In the genomic region with DNA sequence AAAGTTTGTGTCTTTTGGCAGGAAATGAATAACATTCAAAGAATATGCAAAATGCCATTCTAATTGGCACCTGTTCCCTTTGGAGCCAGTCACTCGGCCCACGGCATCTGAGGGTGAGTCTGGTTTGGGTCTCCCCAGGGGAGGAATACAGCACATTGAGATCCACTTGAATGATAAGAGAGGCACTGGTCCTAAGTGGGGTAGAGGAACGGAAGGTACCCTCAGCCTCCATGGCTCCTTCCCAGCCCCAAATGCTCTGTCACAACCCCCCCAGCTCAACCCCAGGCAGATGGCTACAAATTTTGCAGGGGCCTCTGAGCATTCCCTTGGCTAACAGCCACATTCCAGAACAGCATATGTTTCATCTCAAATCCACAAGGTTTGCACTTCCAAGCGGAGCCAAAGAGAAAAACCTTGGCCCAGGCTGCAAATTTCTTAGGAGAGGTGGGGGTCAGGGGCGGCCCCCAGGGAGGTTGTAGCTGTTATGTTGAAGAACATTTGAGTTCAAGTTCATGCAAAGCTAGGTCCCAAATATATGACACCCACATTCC, we compare ENCODE assay signal across 2 cellular contexts.
TF ChIP-seq lines count a peak whose summit lies in the region.

No MANE protein-coding gene starts in this region.

TF ChIP-seq in GM23338, 12 proteins besides CTCF, POLR2A, EP300 and RAD21 (continued from another document):
- TF ChIP-seq, protein P1, sequence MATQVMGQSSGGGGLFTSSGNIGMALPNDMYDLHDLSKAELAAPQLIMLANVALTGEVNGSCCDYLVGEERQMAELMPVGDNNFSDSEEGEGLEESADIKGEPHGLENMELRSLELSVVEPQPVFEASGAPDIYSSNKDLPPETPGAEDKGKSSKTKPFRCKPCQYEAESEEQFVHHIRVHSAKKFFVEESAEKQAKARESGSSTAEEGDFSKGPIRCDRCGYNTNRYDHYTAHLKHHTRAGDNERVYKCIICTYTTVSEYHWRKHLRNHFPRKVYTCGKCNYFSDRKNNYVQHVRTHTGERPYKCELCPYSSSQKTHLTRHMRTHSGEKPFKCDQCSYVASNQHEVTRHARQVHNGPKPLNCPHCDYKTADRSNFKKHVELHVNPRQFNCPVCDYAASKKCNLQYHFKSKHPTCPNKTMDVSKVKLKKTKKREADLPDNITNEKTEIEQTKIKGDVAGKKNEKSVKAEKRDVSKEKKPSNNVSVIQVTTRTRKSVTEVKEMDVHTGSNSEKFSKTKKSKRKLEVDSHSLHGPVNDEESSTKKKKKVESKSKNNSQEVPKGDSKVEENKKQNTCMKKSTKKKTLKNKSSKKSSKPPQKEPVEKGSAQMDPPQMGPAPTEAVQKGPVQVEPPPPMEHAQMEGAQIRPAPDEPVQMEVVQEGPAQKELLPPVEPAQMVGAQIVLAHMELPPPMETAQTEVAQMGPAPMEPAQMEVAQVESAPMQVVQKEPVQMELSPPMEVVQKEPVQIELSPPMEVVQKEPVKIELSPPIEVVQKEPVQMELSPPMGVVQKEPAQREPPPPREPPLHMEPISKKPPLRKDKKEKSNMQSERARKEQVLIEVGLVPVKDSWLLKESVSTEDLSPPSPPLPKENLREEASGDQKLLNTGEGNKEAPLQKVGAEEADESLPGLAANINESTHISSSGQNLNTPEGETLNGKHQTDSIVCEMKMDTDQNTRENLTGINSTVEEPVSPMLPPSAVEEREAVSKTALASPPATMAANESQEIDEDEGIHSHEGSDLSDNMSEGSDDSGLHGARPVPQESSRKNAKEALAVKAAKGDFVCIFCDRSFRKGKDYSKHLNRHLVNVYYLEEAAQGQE (IDR thresholded peaks at IDR 0.05; ENCODE audit: unreplicated experiment) = no peak
- TF ChIP-seq EZH2 (IDR thresholded peaks at IDR 0.05; ENCODE audit: low read depth, unreplicated experiment) (no peak), STAT1 (IDR thresholded peaks at IDR 0.05; ENCODE audit: unreplicated experiment) (no peak), ZNF331 (CRISPR knock-in tag; IDR thresholded peaks at IDR 0.05; ENCODE audit: low read depth) (no peak)
- TF ChIP-seq, protein P2, sequence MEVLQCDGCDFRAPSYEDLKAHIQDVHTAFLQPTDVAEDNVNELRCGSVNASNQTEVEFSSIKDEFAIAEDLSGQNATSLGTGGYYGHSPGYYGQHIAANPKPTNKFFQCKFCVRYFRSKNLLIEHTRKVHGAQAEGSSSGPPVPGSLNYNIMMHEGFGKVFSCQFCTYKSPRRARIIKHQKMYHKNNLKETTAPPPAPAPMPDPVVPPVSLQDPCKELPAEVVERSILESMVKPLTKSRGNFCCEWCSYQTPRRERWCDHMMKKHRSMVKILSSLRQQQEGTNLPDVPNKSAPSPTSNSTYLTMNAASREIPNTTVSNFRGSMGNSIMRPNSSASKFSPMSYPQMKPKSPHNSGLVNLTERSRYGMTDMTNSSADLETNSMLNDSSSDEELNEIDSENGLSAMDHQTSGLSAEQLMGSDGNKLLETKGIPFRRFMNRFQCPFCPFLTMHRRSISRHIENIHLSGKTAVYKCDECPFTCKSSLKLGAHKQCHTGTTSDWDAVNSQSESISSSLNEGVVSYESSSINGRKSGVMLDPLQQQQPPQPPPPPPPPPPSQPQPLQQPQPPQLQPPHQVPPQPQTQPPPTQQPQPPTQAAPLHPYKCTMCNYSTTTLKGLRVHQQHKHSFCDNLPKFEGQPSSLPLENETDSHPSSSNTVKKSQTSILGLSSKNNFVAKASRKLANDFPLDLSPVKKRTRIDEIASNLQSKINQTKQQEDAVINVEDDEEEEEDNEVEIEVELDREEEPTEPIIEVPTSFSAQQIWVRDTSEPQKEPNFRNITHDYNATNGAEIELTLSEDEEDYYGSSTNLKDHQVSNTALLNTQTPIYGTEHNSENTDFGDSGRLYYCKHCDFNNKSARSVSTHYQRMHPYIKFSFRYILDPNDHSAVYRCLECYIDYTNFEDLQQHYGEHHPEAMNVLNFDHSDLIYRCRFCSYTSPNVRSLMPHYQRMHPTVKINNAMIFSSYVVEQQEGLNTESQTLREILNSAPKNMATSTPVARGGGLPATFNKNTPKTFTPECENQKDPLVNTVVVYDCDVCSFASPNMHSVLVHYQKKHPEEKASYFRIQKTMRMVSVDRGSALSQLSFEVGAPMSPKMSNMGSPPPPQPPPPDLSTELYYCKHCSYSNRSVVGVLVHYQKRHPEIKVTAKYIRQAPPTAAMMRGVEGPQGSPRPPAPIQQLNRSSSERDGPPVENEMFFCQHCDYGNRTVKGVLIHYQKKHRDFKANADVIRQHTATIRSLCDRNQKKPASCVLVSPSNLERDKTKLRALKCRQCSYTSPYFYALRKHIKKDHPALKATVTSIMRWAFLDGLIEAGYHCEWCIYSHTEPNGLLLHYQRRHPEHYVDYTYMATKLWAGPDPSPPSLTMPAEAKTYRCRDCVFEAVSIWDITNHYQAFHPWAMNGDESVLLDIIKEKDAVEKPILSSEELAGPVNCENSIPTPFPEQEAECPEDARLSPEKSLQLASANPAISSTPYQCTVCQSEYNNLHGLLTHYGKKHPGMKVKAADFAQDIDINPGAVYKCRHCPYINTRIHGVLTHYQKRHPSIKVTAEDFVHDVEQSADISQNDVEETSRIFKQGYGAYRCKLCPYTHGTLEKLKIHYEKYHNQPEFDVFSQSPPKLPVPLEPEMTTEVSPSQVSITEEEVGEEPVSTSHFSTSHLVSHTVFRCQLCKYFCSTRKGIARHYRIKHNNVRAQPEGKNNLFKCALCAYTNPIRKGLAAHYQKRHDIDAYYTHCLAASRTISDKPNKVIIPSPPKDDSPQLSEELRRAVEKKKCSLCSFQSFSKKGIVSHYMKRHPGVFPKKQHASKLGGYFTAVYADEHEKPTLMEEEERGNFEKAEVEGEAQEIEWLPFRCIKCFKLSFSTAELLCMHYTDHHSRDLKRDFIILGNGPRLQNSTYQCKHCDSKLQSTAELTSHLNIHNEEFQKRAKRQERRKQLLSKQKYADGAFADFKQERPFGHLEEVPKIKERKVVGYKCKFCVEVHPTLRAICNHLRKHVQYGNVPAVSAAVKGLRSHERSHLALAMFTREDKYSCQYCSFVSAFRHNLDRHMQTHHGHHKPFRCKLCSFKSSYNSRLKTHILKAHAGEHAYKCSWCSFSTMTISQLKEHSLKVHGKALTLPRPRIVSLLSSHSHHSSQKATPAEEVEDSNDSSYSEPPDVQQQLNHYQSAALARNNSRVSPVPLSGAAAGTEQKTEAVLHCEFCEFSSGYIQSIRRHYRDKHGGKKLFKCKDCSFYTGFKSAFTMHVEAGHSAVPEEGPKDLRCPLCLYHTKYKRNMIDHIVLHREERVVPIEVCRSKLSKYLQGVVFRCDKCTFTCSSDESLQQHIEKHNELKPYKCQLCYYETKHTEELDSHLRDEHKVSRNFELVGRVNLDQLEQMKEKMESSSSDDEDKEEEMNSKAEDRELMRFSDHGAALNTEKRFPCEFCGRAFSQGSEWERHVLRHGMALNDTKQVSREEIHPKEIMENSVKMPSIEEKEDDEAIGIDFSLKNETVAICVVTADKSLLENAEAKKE (CRISPR knock-in tag; IDR thresholded peaks at IDR 0.05) = no peak

TF ChIP-seq in WTC11, 78 proteins besides CTCF, POLR2A, EP300 and RAD21 (continued from another document):
- TF ChIP-seq, protein P3, sequence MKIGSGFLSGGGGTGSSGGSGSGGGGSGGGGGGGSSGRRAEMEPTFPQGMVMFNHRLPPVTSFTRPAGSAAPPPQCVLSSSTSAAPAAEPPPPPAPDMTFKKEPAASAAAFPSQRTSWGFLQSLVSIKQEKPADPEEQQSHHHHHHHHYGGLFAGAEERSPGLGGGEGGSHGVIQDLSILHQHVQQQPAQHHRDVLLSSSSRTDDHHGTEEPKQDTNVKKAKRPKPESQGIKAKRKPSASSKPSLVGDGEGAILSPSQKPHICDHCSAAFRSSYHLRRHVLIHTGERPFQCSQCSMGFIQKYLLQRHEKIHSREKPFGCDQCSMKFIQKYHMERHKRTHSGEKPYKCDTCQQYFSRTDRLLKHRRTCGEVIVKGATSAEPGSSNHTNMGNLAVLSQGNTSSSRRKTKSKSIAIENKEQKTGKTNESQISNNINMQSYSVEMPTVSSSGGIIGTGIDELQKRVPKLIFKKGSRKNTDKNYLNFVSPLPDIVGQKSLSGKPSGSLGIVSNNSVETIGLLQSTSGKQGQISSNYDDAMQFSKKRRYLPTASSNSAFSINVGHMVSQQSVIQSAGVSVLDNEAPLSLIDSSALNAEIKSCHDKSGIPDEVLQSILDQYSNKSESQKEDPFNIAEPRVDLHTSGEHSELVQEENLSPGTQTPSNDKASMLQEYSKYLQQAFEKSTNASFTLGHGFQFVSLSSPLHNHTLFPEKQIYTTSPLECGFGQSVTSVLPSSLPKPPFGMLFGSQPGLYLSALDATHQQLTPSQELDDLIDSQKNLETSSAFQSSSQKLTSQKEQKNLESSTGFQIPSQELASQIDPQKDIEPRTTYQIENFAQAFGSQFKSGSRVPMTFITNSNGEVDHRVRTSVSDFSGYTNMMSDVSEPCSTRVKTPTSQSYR (CRISPR knock-in tag; IDR thresholded peaks at IDR 0.05) = no peak
- TF ChIP-seq RELA (CRISPR knock-in tag; IDR thresholded peaks at IDR 0.05; ENCODE audit: borderline replicate concordance) = no peak
- TF ChIP-seq NFATC4 (CRISPR knock-in tag; IDR thresholded peaks at IDR 0.05) = no peak
- no peak for TF ChIP-seq TP53 (CRISPR knock-in tag; IDR thresholded peaks at IDR 0.05)
- TF ChIP-seq, protein P4, sequence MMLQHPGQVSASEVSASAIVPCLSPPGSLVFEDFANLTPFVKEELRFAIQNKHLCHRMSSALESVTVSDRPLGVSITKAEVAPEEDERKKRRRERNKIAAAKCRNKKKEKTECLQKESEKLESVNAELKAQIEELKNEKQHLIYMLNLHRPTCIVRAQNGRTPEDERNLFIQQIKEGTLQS (CRISPR knock-in tag; conservative IDR thresholded peaks at IDR 0.05) = no peak
- TF ChIP-seq ZNF263 (CRISPR knock-in tag; IDR thresholded peaks at IDR 0.05; ENCODE audit: low read depth) = no peak
- TF ChIP-seq, protein P5, sequence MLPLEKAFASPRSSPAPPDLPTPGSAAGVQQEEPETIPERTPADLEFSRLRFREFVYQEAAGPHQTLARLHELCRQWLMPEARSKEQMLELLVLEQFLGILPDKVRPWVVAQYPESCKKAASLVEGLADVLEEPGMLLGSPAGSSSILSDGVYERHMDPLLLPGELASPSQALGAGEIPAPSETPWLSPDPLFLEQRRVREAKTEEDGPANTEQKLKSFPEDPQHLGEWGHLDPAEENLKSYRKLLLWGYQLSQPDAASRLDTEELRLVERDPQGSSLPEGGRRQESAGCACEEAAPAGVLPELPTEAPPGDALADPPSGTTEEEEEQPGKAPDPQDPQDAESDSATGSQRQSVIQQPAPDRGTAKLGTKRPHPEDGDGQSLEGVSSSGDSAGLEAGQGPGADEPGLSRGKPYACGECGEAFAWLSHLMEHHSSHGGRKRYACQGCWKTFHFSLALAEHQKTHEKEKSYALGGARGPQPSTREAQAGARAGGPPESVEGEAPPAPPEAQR (CRISPR knock-in tag; IDR thresholded peaks at IDR 0.05) = no peak
- no peak for TF ChIP-seq NFE2L1 (CRISPR knock-in tag; IDR thresholded peaks at IDR 0.05)
- TF ChIP-seq, protein P6, sequence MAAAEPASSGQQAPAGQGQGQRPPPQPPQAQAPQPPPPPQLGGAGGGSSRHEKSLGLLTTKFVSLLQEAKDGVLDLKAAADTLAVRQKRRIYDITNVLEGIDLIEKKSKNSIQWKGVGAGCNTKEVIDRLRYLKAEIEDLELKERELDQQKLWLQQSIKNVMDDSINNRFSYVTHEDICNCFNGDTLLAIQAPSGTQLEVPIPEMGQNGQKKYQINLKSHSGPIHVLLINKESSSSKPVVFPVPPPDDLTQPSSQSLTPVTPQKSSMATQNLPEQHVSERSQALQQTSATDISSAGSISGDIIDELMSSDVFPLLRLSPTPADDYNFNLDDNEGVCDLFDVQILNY (CRISPR knock-in tag; IDR thresholded peaks at IDR 0.05) = no peak
- no peak for TF ChIP-seq NR1H2 (CRISPR knock-in tag; IDR thresholded peaks at IDR 0.05)
- no peak for TF ChIP-seq SP1 (CRISPR knock-in tag; conservative IDR thresholded peaks at IDR 0.05)
- TF ChIP-seq TEAD1 (CRISPR knock-in tag; IDR thresholded peaks at IDR 0.05) = no peak
